Comparison of ENCODE assay signal across 23 cellular contexts in genomic region chr1:115830963-115831362, GRCh38. TPM values are rescaled to one million over a fixed set of nuclear protein-coding genes. Genes with fewer than 3 reads are reported as not detected.
"Had no signal": no experiment of that assay in that cellular context is flagged by ENCODE, and none has a peak within 500 bp of the region (broad histone marks: within the 10 kb centered on the region; RNA-seq: fewer than 3 reads in every experiment).

No MANE protein-coding gene starts in this region.

- H3K27me3 ChIP-seq: ascending aorta, foreskin keratinocyte had no signal

- DNase-seq: activated CD4-positive, alpha-beta T cell treated with anti-CD3 and anti-CD28 coated beads for 1 hour; activated CD4-positive, alpha-beta T cell treated with anti-CD3 and anti-CD28 coated beads, Interleukin-2, amount 50 U/mL, for 1 hour; activated CD8-positive, alpha-beta T cell treated with anti-CD3 and anti-CD28 coated beads, Interleukin-2, amount 10 ng/mL, durations not matched to agents 7 days and 5 days; activated gamma-delta T cell; brain microvascular endothelial cell; central memory CD4-positive, alpha-beta T cell; effector memory CD4-positive, alpha-beta T cell; foreskin keratinocyte; immature natural killer cell; kidney glomerular epithelial cell; left ventricle myocardium inferior; right lobe of liver; stimulated activated CD4-positive, alpha-beta T cell treated with anti-CD3 and anti-CD28 coated beads, Interleukin-1b, Interleukin-23, amount 100 ng/mL, for 48 hours; stimulated activated naive CD8-positive, alpha-beta T cell treated with anti-CD3 and anti-CD28 coated beads, Interleukin-15, amount 100 ng/mL, for 72 hours; T-cell; tibial artery had no signal

- ATAC-seq: activated CD8-positive, alpha-beta T cell treated with anti-CD3 and anti-CD28 coated beads, Interleukin-2, amount 10 ng/mL, durations not matched to agents 7 days and 5 days; foreskin keratinocyte; right lobe of liver; stimulated activated effector memory CD8-positive, alpha-beta T cell treated with anti-CD3 and anti-CD28 coated beads, Interleukin-12 subunit alpha, Interleukin-12 subunit beta, amount 100 ng/mL, for 72 hours; stimulated activated naive CD8-positive, alpha-beta T cell treated with anti-CD3 and anti-CD28 coated beads, Interleukin-15, amount 100 ng/mL, for 72 hours; T-cell had no signal

- H3K36me3 ChIP-seq: ascending aorta, brain microvascular endothelial cell, left ventricle myocardium inferior, right lobe of liver, tibial artery had no signal

- H3K79me2 ChIP-seq: parathyroid adenoma had no signal

- H3K9ac ChIP-seq: parathyroid adenoma had no signal

- H3K9me3 ChIP-seq: ascending aorta, left ventricle myocardium inferior, right lobe of liver, tibial artery had no signal

- H3K4me1 ChIP-seq: ascending aorta, parathyroid adenoma, right lobe of liver had no signal

- H3K27ac ChIP-seq: ascending aorta, brain microvascular endothelial cell, foreskin keratinocyte, left ventricle myocardium inferior, parathyroid adenoma, right lobe of liver, skin epidermis, tibial artery had no signal

- H3K4me3 ChIP-seq: ascending aorta, left ventricle myocardium inferior, right lobe of liver, skin epidermis, tibial artery had no signal

- H2AFZ ChIP-seq: parathyroid adenoma had no signal

RNA-seq across cellular contexts. Expression of gene NHLH2, which starts 10.0 kb away (rescaled TPM):
- total RNA-seq: activated CD8-positive, alpha-beta T cell treated with anti-CD3 and anti-CD28 coated beads, Interleukin-2, amount 10 ng/mL, durations not matched to agents 7 days and 5 days; activated T-helper 1 cell treated with anti-CD3 and anti-CD28 coated beads, Interleukin-12 subunit alpha, Interleukin-12 subunit beta, Interleukin-2, Interleukin-4 antibody, amounts not matched to agents 30 ng/mL and 10 ng/mL and 1 ng/mL, durations not matched to agents 14 hours and 24 hours and 36 hours; ascending aorta; dermis microvascular lymphatic vessel endothelial cell; glomerular endothelial cell; left ventricle myocardium inferior; right lobe of liver; T-cell had no signal
- polyA plus RNA-seq: immature natural killer cell had no signal
